6 cellular contexts compared by ENCODE assay signal in the genomic region with DNA sequence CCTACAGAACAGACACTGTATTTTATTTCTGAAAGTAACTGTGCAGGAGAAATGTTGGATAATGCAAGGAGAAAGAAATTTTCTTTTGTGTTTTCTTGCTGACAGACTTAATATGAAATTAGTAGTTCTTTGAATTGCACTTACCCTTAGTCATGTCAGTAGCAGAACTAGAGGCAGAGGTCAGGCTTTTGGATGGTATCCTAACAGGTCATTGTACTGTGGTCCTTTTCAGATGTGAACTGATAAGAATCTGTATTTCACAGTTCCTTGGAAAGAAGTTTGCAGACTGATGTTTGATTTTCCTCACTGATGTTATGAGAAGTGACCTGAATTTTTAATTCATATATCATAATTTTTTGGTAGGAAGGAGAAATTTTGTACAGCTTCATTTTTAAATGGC.
"Had no signal": no experiment of that assay in that cellular context is flagged by ENCODE, and none has a peak within 500 bp of the region (broad histone marks: within the 10 kb centered on the region; RNA-seq: fewer than 3 reads in every experiment).

No MANE protein-coding gene starts in this region.

- H3K4me2 ChIP-seq: GM23338 had no signal

- H3K4me3 ChIP-seq: GM23338 had no signal

- FAIRE-seq: H1, HTR-8/SVneo had no signal

- DNase-seq: H9, HCEC 1CT, KG1 had no signal

- ATAC-seq: GM23338 had no signal

- H2AFZ ChIP-seq: GM23338 had no signal
